In the genomic region with DNA sequence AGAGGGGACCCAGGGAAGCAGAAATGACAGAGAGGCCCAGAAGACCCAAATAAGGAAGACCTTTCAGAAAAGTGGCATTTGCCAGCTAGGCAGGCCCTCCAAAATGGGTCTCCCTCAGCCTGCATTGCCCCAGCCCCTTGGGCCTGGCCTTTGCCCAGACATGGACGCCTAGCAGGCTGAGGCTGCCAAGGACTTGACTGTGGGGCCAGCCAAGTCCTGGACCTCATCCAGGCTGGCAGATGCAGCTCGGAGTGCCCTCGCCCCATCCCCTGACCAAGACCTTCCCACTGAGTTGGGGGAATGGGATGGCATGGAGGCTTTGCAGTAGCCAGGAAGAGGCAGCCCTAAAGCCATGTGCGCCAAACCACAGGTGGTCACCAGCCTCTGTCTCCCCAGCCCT, we compare ENCODE assay signal across 22 cellular contexts.
DNase-seq lines count a peak whose midpoint lies in the region; ATAC-seq, FAIRE-seq and TF ChIP-seq lines count a peak whose summit lies in the region.
"Had no signal": no experiment of that assay in that cellular context is flagged by ENCODE, and none has a peak within 500 bp of the region (broad histone marks: within the 10 kb centered on the region; RNA-seq: fewer than 3 reads in every experiment).

No MANE protein-coding gene starts in this region.

- peak overlapping the region; percentile 61 to 77 for H3K27ac Mint-ChIP-seq in activated naive CD4-positive, alpha-beta T cell treated with anti-CD3 and anti-CD28 coated beads, Interleukin-2, amount 50 U/mL, for 72 hours
- H3K27ac Mint-ChIP-seq in activated naive CD4-positive, alpha-beta T cell treated with anti-CD3 and anti-CD28 coated beads, Interleukin-2, amount 10 ng/mL, durations not matched to agents 7 days and 5 days = no peak overlapping the region
- H3K27ac Mint-ChIP-seq in naive B cell (peak overlapping the region in 4 of 6 donors; percentile 39 to 95 (median 54)), MCF 10A (ENCODE audit: low read depth, unreplicated experiment) (no peak overlapping the region)
- H3K27ac Mint-ChIP-seq: CD8-positive, alpha-beta memory T cell; stimulated activated effector memory CD8-positive, alpha-beta T cell treated with anti-CD3 and anti-CD28 coated beads, Interleukin-12 subunit alpha, Interleukin-12 subunit beta, amount 100 ng/mL, for 72 hours; WTC11 had no signal

- TF ChIP-seq POLR2A in thyroid gland (IDR thresholded peaks at IDR 0.05) = no peak
- TF ChIP-seq POLR2A in H54 (IDR thresholded peaks at IDR 0.05; ENCODE audit: low read depth, low read length) = no peak

- no peaks in the 10 kb centered on the region for H3K9me3 Mint-ChIP-seq in activated naive CD4-positive, alpha-beta T cell treated with anti-CD3 and anti-CD28 coated beads, Interleukin-2, amount 50 U/mL, for 72 hours
- H3K9me3 Mint-ChIP-seq in activated naive CD4-positive, alpha-beta T cell treated with anti-CD3 and anti-CD28 coated beads, Interleukin-2, amount 10 ng/mL, durations not matched to agents 7 days and 5 days = no peaks in the 10 kb centered on the region
- H3K9me3 Mint-ChIP-seq in naive B cell = no peaks in the 10 kb centered on the region
- H3K9me3 Mint-ChIP-seq in MCF 10A (ENCODE audit: unreplicated experiment) = no peaks in the 10 kb centered on the region
- H3K9me3 Mint-ChIP-seq: CD8-positive, alpha-beta memory T cell; stimulated activated effector memory CD8-positive, alpha-beta T cell treated with anti-CD3 and anti-CD28 coated beads, Interleukin-12 subunit alpha, Interleukin-12 subunit beta, amount 100 ng/mL, for 72 hours; WTC11 had no signal

- DNase-seq in activated naive CD4-positive, alpha-beta T cell treated with anti-CD3 and anti-CD28 coated beads, Interleukin-2, amount 50 U/mL, for 72 hours (ENCODE audit: low spot score in 2 of 2) = no peak
- DNase-seq in activated naive CD4-positive, alpha-beta T cell treated with anti-CD3 and anti-CD28 coated beads, Interleukin-2, amount 10 ng/mL, durations not matched to agents 7 days and 5 days = no peak
- DNase-seq in cerebellum (ENCODE audit: low spot score) (peak; percentile 63), naive B cell (no peak), thyroid gland (peak; percentile 79 to 80), MCF 10A (ENCODE audit: unreplicated experiment) (no peak), NCI-H187 treated with DMSO at 0.1 percent for 48 hours (lab: John Stamatoyannopoulos, UW) (no peak), H54 (ENCODE audit: insufficient read length, low spot score) (no peak)
- DNase-seq: activated CD8-positive, alpha-beta memory T cell treated with anti-CD3 and anti-CD28 coated beads for 24 hours; CD8-positive, alpha-beta memory T cell; HCEC 1CT; Kasumi-1; NCI-H1436 treated with DMSO at 0.1 percent for 48 hours; ovary; SJCRH30; T-helper 2 cell; trophoblast cell had no signal

- TF ChIP-seq CTCF in thyroid gland (IDR thresholded peaks at IDR 0.05) (no peak), MCF 10A (IDR thresholded peaks at IDR 0.05; ENCODE audit: unreplicated experiment) (no peak)

- ATAC-seq in activated naive CD4-positive, alpha-beta T cell treated with anti-CD3 and anti-CD28 coated beads, Interleukin-2, amount 50 U/mL, for 72 hours = no peak
- no peak for ATAC-seq in naive B cell (ENCODE audit: low read depth in 2 of 2)
- ATAC-seq: stimulated activated effector memory CD8-positive, alpha-beta T cell treated with anti-CD3 and anti-CD28 coated beads, Interleukin-12 subunit alpha, Interleukin-12 subunit beta, amount 100 ng/mL, for 72 hours; WTC11 had no signal

- H3K4me1 Mint-ChIP-seq in activated naive CD4-positive, alpha-beta T cell treated with anti-CD3 and anti-CD28 coated beads, Interleukin-2, amount 10 ng/mL, durations not matched to agents 7 days and 5 days = no peaks in the 10 kb centered on the region
- H3K4me1 Mint-ChIP-seq in naive B cell = peaks cover 6 to 17% (median 16%) of the 10 kb centered on the region in 3 donors
- H3K4me1 Mint-ChIP-seq in MCF 10A (ENCODE audit: insufficient read depth, unreplicated experiment) = no peaks in the 10 kb centered on the region
- H3K4me1 Mint-ChIP-seq: WTC11 had no signal

- H3K27me3 ChIP-seq in thyroid gland = no peaks in the 10 kb centered on the region
- H3K27me3 ChIP-seq: adrenal gland, ovary, SJCRH30 had no signal

- H3K4me3 ChIP-seq in thyroid gland (replicated peaks in 1 of 3) = no peak overlapping the region
- H3K4me3 ChIP-seq: A549, adrenal gland, ovary, SJCRH30 had no signal

- FAIRE-seq in H54 (lab: Jason Lieb, UNC) = no peak
- FAIRE-seq: A549, endometrium had no signal

- no TSS peak for BruUV-seq in MCF 10A (replicated peaks; lab: Mats Ljungman, UMichigan)

- H3K9me3 ChIP-seq in thyroid gland = no peaks in the 10 kb centered on the region
- H3K9me3 ChIP-seq: A549, adrenal gland, ovary, SJCRH30 had no signal

- peaks cover 0 to 8% of the 10 kb centered on the region in 2 donors for H3K36me3 ChIP-seq in thyroid gland
- H3K36me3 ChIP-seq: adrenal gland, ovary had no signal

- H3K4me3 Mint-ChIP-seq in activated naive CD4-positive, alpha-beta T cell treated with anti-CD3 and anti-CD28 coated beads, Interleukin-2, amount 10 ng/mL, durations not matched to agents 7 days and 5 days = no peak overlapping the region
- H3K4me3 Mint-ChIP-seq in naive B cell (no peak overlapping the region), MCF 10A (ENCODE audit: unreplicated experiment) (no peak overlapping the region)
- H3K4me3 Mint-ChIP-seq: CD8-positive, alpha-beta memory T cell; stimulated activated effector memory CD8-positive, alpha-beta T cell treated with anti-CD3 and anti-CD28 coated beads, Interleukin-12 subunit alpha, Interleukin-12 subunit beta, amount 100 ng/mL, for 72 hours; WTC11 had no signal

- peak overlapping the region; percentile 70 to 88 (median 74) for H3K27ac ChIP-seq in thyroid gland
- H3K27ac ChIP-seq: adrenal gland, ovary, SJCRH30 had no signal

- intact Hi-C loops in thyroid gland (cut with DNase I) (no loop called here), MCF 10A (cut with micrococcal nuclease) (no loop called here)

- H3K36me3 Mint-ChIP-seq in activated naive CD4-positive, alpha-beta T cell treated with anti-CD3 and anti-CD28 coated beads, Interleukin-2, amount 50 U/mL, for 72 hours = no peaks in the 10 kb centered on the region
- H3K36me3 Mint-ChIP-seq in activated naive CD4-positive, alpha-beta T cell treated with anti-CD3 and anti-CD28 coated beads, Interleukin-2, amount 10 ng/mL, durations not matched to agents 7 days and 5 days = peaks cover 1% of the 10 kb centered on the region
- H3K36me3 Mint-ChIP-seq in naive B cell (peaks cover 9 to 15% of the 10 kb centered on the region in 2 donors), MCF 10A (ENCODE audit: insufficient read depth, unreplicated experiment) (peaks cover 9% of the 10 kb centered on the region)

- 75 to 100% methylated on average over 1 to 4 of the region's 4 CpGs for WGBS in thyroid gland, 2 donors

- CTCF ChIA-PET in activated naive CD4-positive, alpha-beta T cell treated with anti-CD3 and anti-CD28 coated beads, Interleukin-2, amount 10 ng/mL, durations not matched to agents 7 days and 5 days (lab: Charles Lee) = no interaction called here
- CTCF ChIA-PET in MCF 10A (lab: Yijun Ruan, JAX) = interaction anchor here (0.6 to 2.8 kb wide), 5 partner anchors 12 to 188 kb away, joined by 3 to 17 read pairs (median 3); no protein-coding TSS in a partner anchor

- H3K27me3 Mint-ChIP-seq in activated naive CD4-positive, alpha-beta T cell treated with anti-CD3 and anti-CD28 coated beads, Interleukin-2, amount 10 ng/mL, durations not matched to agents 7 days and 5 days = no peaks in the 10 kb centered on the region
- no peaks in the 10 kb centered on the region for H3K27me3 Mint-ChIP-seq in naive B cell
- no peaks in the 10 kb centered on the region for H3K27me3 Mint-ChIP-seq in MCF 10A (ENCODE audit: insufficient read depth, unreplicated experiment)
- H3K27me3 Mint-ChIP-seq: CD8-positive, alpha-beta memory T cell had no signal

- H3K4me1 ChIP-seq in thyroid gland = peaks cover 43 to 51% of the 10 kb centered on the region in 2 donors
- H3K4me1 ChIP-seq: A549, adrenal gland, SJCRH30 had no signal

- POLR2A ChIA-PET in MCF 10A (lab: Yijun Ruan, JAX) = no interaction called here

Comparison
In these comparisons a context has a peak if more than half of its experiments do, and no peak if none do; other contexts are left out.
1. H3K27ac Mint-ChIP-seq: peak in activated naive CD4-positive, alpha-beta T cell treated with anti-CD3 and anti-CD28 coated beads, Interleukin-2, amount 50 U/mL, for 72 hours (2 of 2) and naive B cell (4 of 6); none in activated naive CD4-positive, alpha-beta T cell treated with anti-CD3 and anti-CD28 coated beads, Interleukin-2, amount 10 ng/mL, durations not matched to agents 7 days and 5 days (single experiment) and MCF 10A (single experiment).
2. DNase-seq: peak in cerebellum (single experiment) and thyroid gland (2 of 2); none in activated naive CD4-positive, alpha-beta T cell treated with anti-CD3 and anti-CD28 coated beads, Interleukin-2, amount 50 U/mL, for 72 hours (0 of 2), activated naive CD4-positive, alpha-beta T cell treated with anti-CD3 and anti-CD28 coated beads, Interleukin-2, amount 10 ng/mL, durations not matched to agents 7 days and 5 days (single experiment), naive B cell (single experiment), MCF 10A (single experiment), NCI-H187 treated with DMSO at 0.1 percent for 48 hours (single experiment) and H54 (single experiment).